ENCODE assay signal across 8 cellular contexts in genomic region chr22:20957118-20957690, GRCh38. TPM values are rescaled to one million over a fixed set of nuclear protein-coding genes. Genes with fewer than 3 reads are reported as not detected.
DNase-seq lines count a peak whose midpoint lies in the region; TF ChIP-seq lines count a peak whose summit lies in the region.

No MANE protein-coding gene starts in this region.

- H3K36me3 ChIP-seq in BLaER1 (peaks cover 27% of the 10 kb centered on the region), Karpas-422 (ENCODE audit: insufficient read depth, low read length) (peaks cover 7% of the 10 kb centered on the region; the same call in 1 of the 2 replicates), neural cell (ENCODE audit: insufficient read depth, low read length) (peaks cover 4% of the 10 kb centered on the region)

- TF ChIP-seq EP300 in neural cell (conservative IDR thresholded peaks at IDR 0.05; ENCODE audit: poor library complexity, severe bottlenecking) = no peak

- DNase-seq in Karpas-422 (no peak), epithelial cell of proximal tubule (ENCODE audit: low read depth) (no peak), inferior parietal cortex (ENCODE audit: extremely low spot score) (no peak), NCI-H2081 (lab: John Stamatoyannopoulos, UW) (no peak), COR-L47 (lab: John Stamatoyannopoulos, UW) (no peak), A172 (ENCODE audit: low spot score) (no peak)

- no peak overlapping the region for H2AFZ ChIP-seq in Karpas-422 (ENCODE audit: low read length)
- H2AFZ ChIP-seq in neural cell (ENCODE audit: low read depth, low read length) = no peak overlapping the region

- no peaks in the 10 kb centered on the region for H3F3A ChIP-seq in neural cell (ENCODE audit: insufficient read depth, low read length, poor library complexity, severe bottlenecking)

- TF ChIP-seq CTCF in epithelial cell of proximal tubule (conservative IDR thresholded peaks at IDR 0.05; ENCODE audit: low read depth, low read length) = no peak
- no peak for TF ChIP-seq CTCF in neural cell (IDR thresholded peaks at IDR 0.05; ENCODE audit: poor library complexity, severe bottlenecking)

- H3K79me2 ChIP-seq in Karpas-422 (ENCODE audit: low read length) (no peaks in the 10 kb centered on the region), neural cell (replicated peaks; ENCODE audit: insufficient read depth, low read length) (no peaks in the 10 kb centered on the region)

- peak overlapping the region; percentile 56 for H3K4me3 ChIP-seq in BLaER1
- H3K4me3 ChIP-seq in Karpas-422 (ENCODE audit: low read length) = peak overlapping the region; percentile 19; the same call in 1 of the 2 replicates
- H3K4me3 ChIP-seq in epithelial cell of proximal tubule (ENCODE audit: low read depth, low read length) = peak overlapping the region; percentile 80
- peak overlapping the region; percentile 42 for H3K4me3 ChIP-seq in neural cell (ENCODE audit: low read length)

- H3K4me1 ChIP-seq in BLaER1 = peaks cover 21% of the 10 kb centered on the region
- H3K4me1 ChIP-seq in Karpas-422 (ENCODE audit: low read length) = peaks cover 2% of the 10 kb centered on the region; the same call in 1 of the 2 replicates

- H3K27ac ChIP-seq in BLaER1 = no peak overlapping the region
- no peak overlapping the region for H3K27ac ChIP-seq in Karpas-422 (ENCODE audit: low read length)
- no peak overlapping the region for H3K27ac ChIP-seq in neural cell (ENCODE audit: low read length)

- H3K27me3 ChIP-seq in BLaER1 (peaks cover 36% of the 10 kb centered on the region), Karpas-422 (ENCODE audit: low read length) (no peaks in the 10 kb centered on the region), neural cell (ENCODE audit: insufficient read depth, low read depth, low read length) (peaks cover 26% of the 10 kb centered on the region)

- H3K4me2 ChIP-seq in BLaER1 (peak overlapping the region; percentile 71), Karpas-422 (ENCODE audit: low read depth, low read length, poor library complexity, severe bottlenecking) (peak overlapping the region; percentile 40), neural cell (ENCODE audit: low read length) (no peak overlapping the region)

- peaks cover 3% of the 10 kb centered on the region; the same call in 1 of the 2 replicates for H3K9me3 ChIP-seq in BLaER1
- H3K9me3 ChIP-seq in Karpas-422 (ENCODE audit: low read length) = no peaks in the 10 kb centered on the region
- H3K9me3 ChIP-seq in neural cell (ENCODE audit: low read length) = no peaks in the 10 kb centered on the region

- no peak overlapping the region for H3K9ac ChIP-seq in BLaER1
- peak overlapping the region; percentile 33; the same call in 1 of the 2 replicates for H3K9ac ChIP-seq in Karpas-422 (ENCODE audit: low read length)
- no peak overlapping the region for H3K9ac ChIP-seq in neural cell (ENCODE audit: low read length)

- H3K9me2 ChIP-seq in Karpas-422 (replicated peaks; ENCODE audit: insufficient read depth, low read length) (no peaks in the 10 kb centered on the region), neural cell (ENCODE audit: insufficient read depth, low read length) (no peaks in the 10 kb centered on the region)

- no peak for TF ChIP-seq RAD21 in neural cell (conservative IDR thresholded peaks at IDR 0.05)

- H4K20me1 ChIP-seq in BLaER1 = peaks cover 51% of the 10 kb centered on the region
- peaks cover 21% of the 10 kb centered on the region for H4K20me1 ChIP-seq in Karpas-422 (ENCODE audit: insufficient read depth, low read depth, low read length)
- no peaks in the 10 kb centered on the region for H4K20me1 ChIP-seq in neural cell (ENCODE audit: insufficient read depth)

TF ChIP-seq in neural cell, 6 proteins besides CTCF, POLR2A, EP300 and RAD21:
- TF ChIP-seq REST (IDR thresholded peaks at IDR 0.05; ENCODE audit: borderline replicate concordance) (no peak), MXI1 (conservative IDR thresholded peaks at IDR 0.05; ENCODE audit: poor library complexity, severe bottlenecking) (no peak), SMC3 (conservative IDR thresholded peaks at IDR 0.05; ENCODE audit: poor library complexity) (no peak), POLR2AphosphoS5 (IDR thresholded peaks at IDR 0.05) (no peak), EZH2 (IDR thresholded peaks at IDR 0.05; ENCODE audit: borderline replicate concordance, insufficient read depth, low read length, poor library complexity, severe bottlenecking) (no peak), TAF1 (IDR thresholded peaks at IDR 0.05; ENCODE audit: low read depth) (no peak)

RNA-seq across cellular contexts. Expression of gene AIFM3, which starts 9.9 kb away (rescaled TPM):
- total RNA-seq in Karpas-422 (2014; rRNA removed; shearing (Covaris generic); ENCODE audit: low replicate concordance) = 0.40 TPM in 1 of 2 replicates, not detected in the other
- total RNA-seq in epithelial cell of proximal tubule = 0.65 and 1.8 TPM in 2 replicates
- polyA plus RNA-seq in neural cell = 1.1 TPM in 1 of 2 replicates, not detected in the other
- polyA minus RNA-seq in neural cell = 0.49 TPM in 1 of 2 replicates, not detected in the other
- total RNA-seq in A172 (2014; rRNA removed; shearing (Covaris generic)) = 1.4 TPM in 1 of 2 replicates, not detected in the other

RNA-seq across cellular contexts. Expression of gene LZTR1, which starts 24.9 kb away (rescaled TPM):
- 22.4 and 48.8 TPM in 2 replicates for total RNA-seq in Karpas-422 (2014; rRNA removed; shearing (Covaris generic); ENCODE audit: low replicate concordance)
- 16.7 and 33.1 TPM in 2 replicates for total RNA-seq in epithelial cell of proximal tubule
- polyA plus RNA-seq in neural cell = 114 and 122 TPM in 2 replicates
- 47.1 and 55.8 TPM in 2 replicates for polyA minus RNA-seq in neural cell
- total RNA-seq in A172 (2014; rRNA removed; shearing (Covaris generic)) = 18.9 and 21.9 TPM in 2 replicates

RNA-seq across cellular contexts. Expression of gene CRKL, which starts 40.0 kb away (rescaled TPM):
- 42.0 and 58.4 TPM in 2 replicates for total RNA-seq in Karpas-422 (2014; rRNA removed; shearing (Covaris generic); ENCODE audit: low replicate concordance)
- total RNA-seq in epithelial cell of proximal tubule = 42.6 and 53.6 TPM in 2 replicates
- 46.8 and 50.2 TPM in 2 replicates for polyA plus RNA-seq in neural cell
- polyA minus RNA-seq in neural cell = 91.9 and 102 TPM in 2 replicates
- 29.1 and 33.8 TPM in 2 replicates for total RNA-seq in A172 (2014; rRNA removed; shearing (Covaris generic))

RNA-seq across cellular contexts. Expression of gene THAP7, which starts 44.7 kb away (rescaled TPM):
- 33.7 and 43.9 TPM in 2 replicates for total RNA-seq in Karpas-422 (2014; rRNA removed; shearing (Covaris generic); ENCODE audit: low replicate concordance)
- total RNA-seq in epithelial cell of proximal tubule = 24.6 and 36.6 TPM in 2 replicates
- polyA plus RNA-seq in neural cell = 28.7 and 47.4 TPM in 2 replicates
- polyA minus RNA-seq in neural cell = 27.8 and 36.8 TPM in 2 replicates
- 46.9 and 49.0 TPM in 2 replicates for total RNA-seq in A172 (2014; rRNA removed; shearing (Covaris generic))

RNA-seq across cellular contexts. Expression of gene P2RX6, which starts 57.8 kb away (rescaled TPM):
- 1.6 and 2.0 TPM in 2 replicates for total RNA-seq in Karpas-422 (2014; rRNA removed; shearing (Covaris generic); ENCODE audit: low replicate concordance)
- not detected in 2 replicates for total RNA-seq in epithelial cell of proximal tubule
- polyA plus RNA-seq in neural cell = 0.17 and 0.48 TPM in 2 replicates
- not detected in 2 replicates for polyA minus RNA-seq in neural cell
- 2.8 and 3.5 TPM in 2 replicates for total RNA-seq in A172 (2014; rRNA removed; shearing (Covaris generic))

Comparison
In these comparisons a context has a peak if more than half of its experiments do, and no peak if none do; other contexts are left out.
1. H3K4me3 ChIP-seq: peak in every context shown above with its lines; median percentile 80 in epithelial cell of proximal tubule; 56 in BLaER1; 42 in neural cell; 19 in Karpas-422.